Comparison of ENCODE assay signal across 8 cellular contexts in genomic region chrX:112642349-112642748, GRCh38. TPM values are rescaled to one million over a fixed set of nuclear protein-coding genes. Genes with fewer than 3 reads are reported as not detected.
DNase-seq lines count a peak whose midpoint lies in the region; ATAC-seq, FAIRE-seq and TF ChIP-seq lines count a peak whose summit lies in the region.

No MANE protein-coding gene starts in this region.

- H2BK20ac ChIP-seq in H1 (ENCODE audit: low read length) = no peak overlapping the region

- no peak overlapping the region for H3K27ac Mint-ChIP-seq in T-helper 17 cell
- H3K27ac Mint-ChIP-seq in type B pancreatic cell = no peak overlapping the region

- no peaks in the 10 kb centered on the region for H3K79me2 ChIP-seq in H1 (ENCODE audit: control insufficient read depth in 1 of 2, insufficient read depth in 2 of 2, low read length in 2 of 2)

- no peaks in the 10 kb centered on the region; a peak in 1 of 7 replicates for H3K27me3 ChIP-seq in H1 (replicated peaks in 1 of 4; ENCODE audit: control insufficient read depth in 3 of 4, extremely low read depth in 1 of 4, insufficient read depth in 3 of 4, low read length in 3 of 4)
- no peaks in the 10 kb centered on the region for H3K27me3 ChIP-seq in lung (ENCODE audit: control insufficient read depth, insufficient read depth)

- TF ChIP-seq RAD21 in H1 (IDR thresholded peaks at IDR 0.05 in 1 of 2, conservative IDR thresholded peaks at IDR 0.05 in 1 of 2; ENCODE audit: low read depth in 2 of 2, low read length in 2 of 2) = peak; percentile 90 to 91

- POLR2A ChIA-PET in H1 (lab: Charles Lee; ENCODE audit: partially characterized antibody) = no interaction called here

- no peak overlapping the region for H2BK120ac ChIP-seq in H1 (replicated peaks; ENCODE audit: low read depth, low read length)

- ATAC-seq in GM21423 (IDR thresholded peaks at IDR 0.05; ENCODE audit: unreplicated experiment) = peak; percentile 34
- ATAC-seq in T-helper 17 cell = peak; percentile 48
- ATAC-seq in lung (ENCODE audit: insufficient read depth, low FRiP score) = peak; percentile 60

- H3K4me2 ChIP-seq in H1 (ENCODE audit: insufficient read depth in 1 of 2, low read depth in 2 of 2, low read length in 2 of 2) = no peak overlapping the region

- no peak overlapping the region for H3K23ac ChIP-seq in H1 (ENCODE audit: insufficient read length)

- FAIRE-seq in H1 (lab: Jason Lieb, UNC) = peak; percentile 100

- no peaks in the 10 kb centered on the region for H4K20me1 ChIP-seq in H1 (replicated peaks in 1 of 2; ENCODE audit: control insufficient read depth in 1 of 2, insufficient read depth in 2 of 2, low read length in 2 of 2)

- H3K9ac ChIP-seq in H1 (replicated peaks in 1 of 4; ENCODE audit: extremely low read depth in 1 of 4, low read depth in 3 of 4, low read length in 3 of 4) = no peak overlapping the region

- H3K36me3 ChIP-seq in H1 (ENCODE audit: control insufficient read depth in 2 of 4, insufficient read depth in 4 of 4, low read length in 3 of 4) (no peaks in the 10 kb centered on the region), lung (ENCODE audit: control insufficient read depth in 2 of 2, insufficient read depth in 2 of 2, low read length in 2 of 2) (no peaks in the 10 kb centered on the region)

- H3K14ac ChIP-seq in H1 (ENCODE audit: insufficient read length) = no peak overlapping the region

- no peaks in the 10 kb centered on the region for H3K36me3 Mint-ChIP-seq in T-helper 17 cell (ENCODE audit: low read depth)
- H3K36me3 Mint-ChIP-seq in type B pancreatic cell = no peaks in the 10 kb centered on the region

- no peaks in the 10 kb centered on the region for H3K9me3 Mint-ChIP-seq in type B pancreatic cell

- TF ChIP-seq CTCF in H1 (IDR thresholded peaks at IDR 0.05; ENCODE audit: control extremely low read depth in 1 of 3, insufficient read depth in 1 of 3, low read depth in 1 of 3, low read length in 3 of 3) (peak in 2 of 3 experiments; percentile 66 to 70; a peak in 3 of 4 replicates), lung (IDR thresholded peaks at IDR 0.05; ENCODE audit: control extremely low read depth, extremely low read depth) (peak; percentile 34), type B pancreatic cell (conservative IDR thresholded peaks at IDR 0.05) (peak; percentile 94)

- no peak overlapping the region for H2BK5ac ChIP-seq in H1 (ENCODE audit: low read depth, low read length)

- H3K9me3 ChIP-seq in T-helper 17 cell (ENCODE audit: control insufficient read depth, low read length, poor library complexity, severe bottlenecking) = no peaks in the 10 kb centered on the region
- H3K9me3 ChIP-seq in H1 (ENCODE audit: insufficient read depth in 2 of 2, low read depth in 1 of 2, low read length in 1 of 2) = no peaks in the 10 kb centered on the region
- H3K9me3 ChIP-seq in lung (ENCODE audit: control insufficient read depth in 2 of 2, insufficient read depth in 1 of 2, low read length in 1 of 2) = no peaks in the 10 kb centered on the region

- no peak for TF ChIP-seq POLR2A in H1 (IDR thresholded peaks at IDR 0.05; ENCODE audit: control extremely low read depth in 1 of 2, low read depth in 2 of 2, low read length in 2 of 2)

- H3K4me3 ChIP-seq in H1 (ENCODE audit: extremely low read depth in 1 of 4, insufficient read depth in 2 of 4, low read depth in 3 of 4, low read length in 4 of 4) (no peak overlapping the region), lung (no peak overlapping the region)

- H4K8ac ChIP-seq in H1 (ENCODE audit: extremely low read depth, insufficient read depth, low read length) = no peak overlapping the region

- H3K4me1 Mint-ChIP-seq in T-helper 17 cell (peaks cover 4% of the 10 kb centered on the region), type B pancreatic cell (ENCODE audit: unreplicated experiment) (peaks cover 4% of the 10 kb centered on the region)

- no peak overlapping the region for H3K56ac ChIP-seq in H1 (replicated peaks; ENCODE audit: insufficient read length, low read depth, low read length)

- WGBS in H1 (ENCODE audit: extremely low coverage in 1 of 2, insufficient coverage in 1 of 2, insufficient read length in 1 of 2, insufficient replicate concordance in 2 of 2, low coverage in 1 of 2, low lambda C conversion rate in 2 of 2, missing lambda C conversion rate in 1 of 2), 2 experiments = 8% methylated on average over 3 of the region's 3 CpGs; no CpG with 5 or more reads in 1 of the 2 experiments
- WGBS in lung, 2 donors = 2% methylated on average over 3 of the region's 3 CpGs

- H3K18ac ChIP-seq in H1 (ENCODE audit: extremely low read depth, low read length) = no peak overlapping the region

- H3K4me3 Mint-ChIP-seq in T-helper 17 cell (no peak overlapping the region), type B pancreatic cell (no peak overlapping the region)

- H3K27ac ChIP-seq in H1 (ENCODE audit: low read depth, low read length) (no peak overlapping the region), lung (ENCODE audit: low read depth in 1 of 2, low read length in 1 of 2) (no peak overlapping the region)

- no peak overlapping the region for H4K5ac ChIP-seq in H1 (ENCODE audit: insufficient read length, low read depth, low read length)

- no peaks in the 10 kb centered on the region for H3K27me3 Mint-ChIP-seq in T-helper 17 cell
- no peaks in the 10 kb centered on the region for H3K27me3 Mint-ChIP-seq in type B pancreatic cell

- DNase-seq in DMS114 treated with DMSO at 0.1 percent for 48 hours (lab: John Stamatoyannopoulos, UW; ENCODE audit: unreplicated experiment) = peak; percentile 50
- DNase-seq in NCI-H1105 treated with DMSO at 0.1 percent for 48 hours (lab: John Stamatoyannopoulos, UW) = peak; percentile 46
- no peak for DNase-seq in T-helper 17 cell
- peak; percentile 13 to 46 for DNase-seq in H1 (ENCODE audit: low read depth in 1 of 2, low spot score in 2 of 2)
- peak; percentile 31 for DNase-seq in lung (ENCODE audit: low spot score)
- DNase-seq in type B pancreatic cell (ENCODE audit: extremely low spot score, unreplicated experiment) = no peak
- no peak for DNase-seq in activated gamma-delta T cell (lab: John Stamatoyannopoulos, UW)

- H2AFZ ChIP-seq in H1 (ENCODE audit: low read length) = no peak overlapping the region

- no peak overlapping the region for H4K91ac ChIP-seq in H1 (replicated peaks; ENCODE audit: insufficient read length, low read length)

- TF ChIP-seq EP300 in H1 (IDR thresholded peaks at IDR 0.05; ENCODE audit: borderline replicate concordance in 1 of 2, low read depth in 2 of 2, low read length in 2 of 2) = no peak

- H3K4me1 ChIP-seq in H1 (replicated peaks in 1 of 4; ENCODE audit: control insufficient read depth in 3 of 4, insufficient read depth in 4 of 4, low read length in 3 of 4) (no peaks in the 10 kb centered on the region), lung (ENCODE audit: control insufficient read depth in 2 of 2, insufficient read depth in 2 of 2, low read length in 2 of 2) (no peaks in the 10 kb centered on the region)

- CTCF ChIA-PET in H1 (lab: Charles Lee; ENCODE audit: partially characterized antibody) = interaction anchor here (0.7 to 2.3 kb wide), 17 partner anchors 9 to 701 kb away, joined by 3 to 7 read pairs (median 3); no protein-coding TSS in a partner anchor

- no peaks in the 10 kb centered on the region for H3K79me1 ChIP-seq in H1 (ENCODE audit: low read depth, low read length)

- no peak overlapping the region for H2BK15ac ChIP-seq in H1 (ENCODE audit: low read length)

- H3K23me2 ChIP-seq in H1 (ENCODE audit: low read depth, low read length) = no peaks in the 10 kb centered on the region

- no peak overlapping the region for H3K4ac ChIP-seq in H1 (replicated peaks; ENCODE audit: insufficient read length, low read depth, low read length)

- no peak overlapping the region for H2BK12ac ChIP-seq in H1 (ENCODE audit: low read depth, low read length)

- H2AK5ac ChIP-seq in H1 (ENCODE audit: low read depth, low read length) = no peak overlapping the region

TF ChIP-seq in H1, 55 proteins besides CTCF, POLR2A, EP300 and RAD21 (continues in another document):
- TF ChIP-seq CBX8 (IDR thresholded peaks at IDR 0.05; ENCODE audit: borderline replicate concordance, low read depth, low read length) = no peak
- no peak for TF ChIP-seq RFX5 (IDR thresholded peaks at IDR 0.05; ENCODE audit: borderline replicate concordance, low read depth, low read length)
- no peak for TF ChIP-seq RNF2 (IDR thresholded peaks at IDR 0.05; ENCODE audit: borderline replicate concordance, low read depth, low read length, missing control alignments, poor library complexity, severe bottlenecking)
- TF ChIP-seq FOSL1 (IDR thresholded peaks at IDR 0.05; ENCODE audit: insufficient read depth, low read depth, low read length) = no peak
- no peak for TF ChIP-seq TBP (IDR thresholded peaks at IDR 0.05; ENCODE audit: low read depth, low read length)
- TF ChIP-seq POU5F1 (IDR thresholded peaks at IDR 0.05; ENCODE audit: low read depth, low read length) = no peak
- no peak for TF ChIP-seq NRF1 (IDR thresholded peaks at IDR 0.05; ENCODE audit: low read depth, low read length)
- TF ChIP-seq KDM4A (IDR thresholded peaks at IDR 0.05; ENCODE audit: low read depth, low read length, severe bottlenecking) = no peak
- TF ChIP-seq JUN (IDR thresholded peaks at IDR 0.05; ENCODE audit: low read depth, low read length) = no peak
- no peak for TF ChIP-seq POLR2AphosphoS5 (IDR thresholded peaks at IDR 0.05; ENCODE audit: low read depth, low read length)
- TF ChIP-seq CHD2 (IDR thresholded peaks at IDR 0.05; ENCODE audit: low read length) = no peak
- TF ChIP-seq CHD1 (IDR thresholded peaks at IDR 0.05; ENCODE audit: low read depth, low read length) = no peak
- no peak for TF ChIP-seq E2F6 (IDR thresholded peaks at IDR 0.05)

RNA-seq across cellular contexts. Expression of gene LHFPL1, which starts 37.4 kb away (rescaled TPM):
- under 1 TPM; 0.34 to 0.45 TPM for total RNA-seq in T-helper 17 cell
- total RNA-seq in H1 (2021; fragmentation: NEBNext Ultra II Directional; extraction: Animal tissue kit (Norgen Biotek cat#: 25700)) = 2.0 and 2.3 TPM in 2 replicates
- 0.86 and 1.1 TPM in 2 replicates for polyA plus RNA-seq in H1 (2011; rRNA removed)
- 1.2 TPM for polyA plus RNA-seq in H1 (2011; cell fraction: cytosol; rRNA removed)
- polyA plus RNA-seq in H1 (2011; cell fraction: nucleus; rRNA removed) = 1.3 TPM
- 0.76 to 1.5 TPM (median 1.1 TPM) in 4 replicates for polyA plus RNA-seq in H1 (2012, experiment 1 of 2)
- not detected for polyA plus RNA-seq in H1 (2012, experiment 2 of 2)
- polyA plus RNA-seq in H1 (2013, experiment 1 of 2) = 0.91 TPM
- polyA plus RNA-seq in H1 (2013, experiment 2 of 2) = 0.98 TPM
- polyA minus RNA-seq in H1 (2011; rRNA and poly(A)+ RNA removed) = 6.6 and 6.8 TPM in 2 replicates
- polyA minus RNA-seq in H1 (2011; cell fraction: cytosol; rRNA and poly(A)+ RNA removed) = 2.4 TPM
- 8.3 TPM for polyA minus RNA-seq in H1 (2011; cell fraction: nucleus; rRNA and poly(A)+ RNA removed)
- total RNA-seq in lung = under 1 TPM; 0.28 to 0.60 TPM
- polyA plus RNA-seq in lung = under 1 TPM in 1 of 2 donors, not detected in 1; 0.06 TPM
- 1.3 and 1.8 TPM in 2 replicates for total RNA-seq in type B pancreatic cell (ENCODE audit: low replicate concordance)

Comparison
In these comparisons a context has a peak if more than half of its experiments do, and no peak if none do; other contexts are left out.
1. DNase-seq: peak in DMS114 treated with DMSO at 0.1 percent for 48 hours (single experiment), NCI-H1105 treated with DMSO at 0.1 percent for 48 hours (single experiment), H1 (2 of 2) and lung (single experiment); none in T-helper 17 cell (0 of 3), type B pancreatic cell (single experiment) and activated gamma-delta T cell (single experiment).
2. CTCF ChIP-seq: peak in every context shown above with its lines; median percentile 94 in type B pancreatic cell; 68 in H1; 34 in lung.
3. Peak in every context shown above with its lines, with median percentiles within 50 percentile points of each other: ATAC-seq.